13 cellular contexts compared by ENCODE assay signal in the genomic region with DNA sequence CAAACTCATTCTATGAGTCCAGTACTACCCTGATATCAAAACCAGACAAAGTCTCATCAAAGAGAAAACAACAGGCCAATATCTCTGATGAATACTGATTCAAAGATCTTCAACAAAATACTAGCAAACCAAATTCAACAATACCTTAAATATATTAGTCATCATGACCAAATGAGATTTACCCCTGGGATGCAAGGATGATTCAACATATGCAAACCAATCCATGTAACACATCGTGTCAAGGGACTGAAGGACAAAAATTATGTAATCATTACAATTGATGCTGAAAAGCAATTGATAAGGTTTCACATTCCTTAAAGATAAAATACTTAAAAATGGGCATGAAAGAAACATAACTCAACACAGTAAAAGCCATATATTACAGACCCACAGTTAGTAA.
DNase-seq lines count a peak whose midpoint lies in the region; ATAC-seq lines count a peak whose summit lies in the region.
"Had no signal": no experiment of that assay in that cellular context is flagged by ENCODE, and none has a peak within 500 bp of the region (broad histone marks: within the 10 kb centered on the region; RNA-seq: fewer than 3 reads in every experiment).

No MANE protein-coding gene starts in this region.

- no peaks in the 10 kb centered on the region for H3K36me3 Mint-ChIP-seq in stimulated activated effector memory CD8-positive, alpha-beta T cell treated with anti-CD3 and anti-CD28 coated beads, Interleukin-12 subunit alpha, Interleukin-12 subunit beta, amount 100 ng/mL, for 72 hours
- H3K36me3 Mint-ChIP-seq: CD4-positive, CD25-positive, alpha-beta regulatory T cell; CD8-positive, alpha-beta T cell had no signal

- no peak overlapping the region for H3K4me3 Mint-ChIP-seq in stimulated activated effector memory CD8-positive, alpha-beta T cell treated with anti-CD3 and anti-CD28 coated beads, Interleukin-12 subunit alpha, Interleukin-12 subunit beta, amount 100 ng/mL, for 72 hours
- H3K4me3 Mint-ChIP-seq: B cell; CD4-positive, CD25-positive, alpha-beta regulatory T cell; CD8-positive, alpha-beta T cell; H9 had no signal

- DNase-seq in Daoy (ENCODE audit: low read depth) (peak; percentile 4), HT1080 (ENCODE audit: low read depth) (peak; percentile 31), RKO (ENCODE audit: low spot score) (peak; percentile 3), DMS 273 treated with DMSO at 0.1 percent for 48 hours (lab: John Stamatoyannopoulos, UW) (no peak)
- DNase-seq in stimulated activated effector memory CD8-positive, alpha-beta T cell treated with anti-CD3 and anti-CD28 coated beads, Interleukin-12 subunit alpha, Interleukin-12 subunit beta, amount 100 ng/mL, for 72 hours (ENCODE audit: low spot score in 2 of 2) = no peak
- DNase-seq: Caco-2; CD4-positive, CD25-positive, alpha-beta regulatory T cell; CD8-positive, alpha-beta T cell; DMS79; H9 had no signal

- H3K27ac Mint-ChIP-seq in stimulated activated effector memory CD8-positive, alpha-beta T cell treated with anti-CD3 and anti-CD28 coated beads, Interleukin-12 subunit alpha, Interleukin-12 subunit beta, amount 100 ng/mL, for 72 hours = no peak overlapping the region
- H3K27ac Mint-ChIP-seq: B cell; CD4-positive, CD25-positive, alpha-beta regulatory T cell; CD8-positive, alpha-beta T cell; H9 had no signal

- H3K4me1 Mint-ChIP-seq in stimulated activated effector memory CD8-positive, alpha-beta T cell treated with anti-CD3 and anti-CD28 coated beads, Interleukin-12 subunit alpha, Interleukin-12 subunit beta, amount 100 ng/mL, for 72 hours = no peaks in the 10 kb centered on the region
- H3K4me1 Mint-ChIP-seq: B cell; CD4-positive, CD25-positive, alpha-beta regulatory T cell; H9 had no signal

- ATAC-seq in HG03439 (IDR thresholded peaks at IDR 0.05; ENCODE audit: unreplicated experiment) = no peak
- no peak for ATAC-seq in stimulated activated effector memory CD8-positive, alpha-beta T cell treated with anti-CD3 and anti-CD28 coated beads, Interleukin-12 subunit alpha, Interleukin-12 subunit beta, amount 100 ng/mL, for 72 hours
- ATAC-seq: CD8-positive, alpha-beta T cell; HCT116 had no signal

- peaks cover 12% of the 10 kb centered on the region for H3K9me3 Mint-ChIP-seq in stimulated activated effector memory CD8-positive, alpha-beta T cell treated with anti-CD3 and anti-CD28 coated beads, Interleukin-12 subunit alpha, Interleukin-12 subunit beta, amount 100 ng/mL, for 72 hours
- H3K9me3 Mint-ChIP-seq: H9 had no signal

Comparison
In these comparisons a context has a peak if more than half of its experiments do, and no peak if none do; other contexts are left out.
1. DNase-seq: peak in Daoy (single experiment), HT1080 (single experiment) and RKO (single experiment); none in stimulated activated effector memory CD8-positive, alpha-beta T cell treated with anti-CD3 and anti-CD28 coated beads, Interleukin-12 subunit alpha, Interleukin-12 subunit beta, amount 100 ng/mL, for 72 hours (0 of 2) and DMS 273 treated with DMSO at 0.1 percent for 48 hours (single experiment).